In genomic region chrX:118495061-118495921, GRCh38 we compare ENCODE assay signal across 8 cellular contexts. TPM values are rescaled to one million over a fixed set of nuclear protein-coding genes. Genes with fewer than 3 reads are reported as not detected.
DNase-seq lines count a peak whose midpoint lies in the region; ATAC-seq and TF ChIP-seq lines count a peak whose summit lies in the region.

Gene DOCK11, plus strand, starts transcription at chrX:118495815. Its CDS starts 157 bp downstream, at chrX:118495972.

- H3K9ac ChIP-seq in duodenal mucosa (ENCODE audit: low read depth in 1 of 2, low read length in 2 of 2), result peak within 1 kb of the TSS; percentile 35 to 38

- no peaks in the 10 kb centered on the region for H3K9me3 Mint-ChIP-seq in activated CD4-positive, alpha-beta memory T cell treated with anti-CD3 and anti-CD28 coated beads for 36 hours

- no peaks in the 10 kb centered on the region for H3K27me3 Mint-ChIP-seq in activated CD4-positive, alpha-beta memory T cell treated with anti-CD3 and anti-CD28 coated beads for 36 hours

- peak within 1 kb of the TSS; percentile 32 for H3K27ac ChIP-seq in duodenal mucosa (ENCODE audit: low read depth, low read length)
- H3K27ac ChIP-seq in lower lobe of right lung, result peak within 1 kb of the TSS; percentile 85

- no peaks in the 10 kb centered on the region for H3K27me3 ChIP-seq in duodenal mucosa (ENCODE audit: control insufficient read depth in 1 of 2, insufficient read depth in 2 of 2, low read length in 2 of 2)
- H3K27me3 ChIP-seq in lower lobe of right lung (ENCODE audit: low read depth), result no peaks in the 10 kb centered on the region

- peaks cover 24% of the 10 kb centered on the region for H3K4me1 Mint-ChIP-seq in activated CD4-positive, alpha-beta memory T cell treated with anti-CD3 and anti-CD28 coated beads for 36 hours (ENCODE audit: low read depth)

- H3K4me1 ChIP-seq in duodenal mucosa (ENCODE audit: control insufficient read depth in 1 of 2, insufficient read depth in 2 of 2, low read length in 2 of 2), result no peaks in the 10 kb centered on the region
- H3K4me1 ChIP-seq in lower lobe of right lung, result no peaks in the 10 kb centered on the region

- TF ChIP-seq POLR2A in GM18951 (IDR thresholded peaks at IDR 0.05; ENCODE audit: extremely low read depth, insufficient read depth, insufficient read length), result peak; percentile 52

- POLR2A ChIA-PET in activated CD4-positive, alpha-beta memory T cell treated with anti-CD3 and anti-CD28 coated beads for 36 hours (lab: Charles Lee), result interaction anchor here (0.6 to 4.7 kb wide), 9 partner anchors 13 to 1358 kb away, joined by 3 to 36 read pairs (median 3); no protein-coding TSS in a partner anchor

- TF ChIP-seq CTCF in AG09319 (IDR thresholded peaks at IDR 0.05; ENCODE audit: low read depth, low read length) (no peak), lower lobe of right lung (IDR thresholded peaks at IDR 0.05) (no peak)

- H3K36me3 ChIP-seq in duodenal mucosa (ENCODE audit: control insufficient read depth in 1 of 2, insufficient read depth in 2 of 2, low read length in 2 of 2) (no peaks in the 10 kb centered on the region), lower lobe of right lung (no peaks in the 10 kb centered on the region)

- DNase-seq in AG09319 (ENCODE audit: extremely low read depth, low read depth), result peak; percentile 83
- DNase-seq in NCI-H748 (lab: John Stamatoyannopoulos, UW; ENCODE audit: unreplicated experiment), result peak; percentile 91
- peak; percentile 90 for DNase-seq in activated CD4-positive, alpha-beta memory T cell treated with anti-CD3 and anti-CD28 coated beads for 36 hours
- DNase-seq in lower lobe of right lung, result peak; percentile 89
- DNase-seq in stimulated activated CD4-positive, alpha-beta T cell treated with anti-CD3 and anti-CD28 coated beads, Interleukin-4, amount 100 ng/mL, for 48 hours (ENCODE audit: low read depth in 2 of 2), result peak; percentile 50 to 77

- H3K36me3 Mint-ChIP-seq in activated CD4-positive, alpha-beta memory T cell treated with anti-CD3 and anti-CD28 coated beads for 36 hours, result peaks cover 3% of the 10 kb centered on the region

- H3K4me3 ChIP-seq in duodenal mucosa (ENCODE audit: low read depth in 1 of 2, low read length in 2 of 2) (peak within 1 kb of the TSS; percentile 59 to 60), lower lobe of right lung (peak within 1 kb of the TSS; percentile 70)

- CTCF ChIA-PET in activated CD4-positive, alpha-beta memory T cell treated with anti-CD3 and anti-CD28 coated beads for 36 hours (lab: Charles Lee), result interaction anchor here (0.7 to 2.0 kb wide), 4 partner anchors 33 to 106 kb away, joined by 4 to 12 read pairs (median 6); no protein-coding TSS in a partner anchor

- no peaks in the 10 kb centered on the region for H3K9me3 ChIP-seq in duodenal mucosa (ENCODE audit: control insufficient read depth in 1 of 2, low read length in 2 of 2)
- no peaks in the 10 kb centered on the region for H3K9me3 ChIP-seq in lower lobe of right lung

- in situ Hi-C loops in GM18951 (cut with MboI; ENCODE audit: low sequenced_read_pairs, unreplicated experiment), result no loop called here

- ATAC-seq in HG03175 (IDR thresholded peaks at IDR 0.05; ENCODE audit: unreplicated experiment), result peak; percentile 73
- ATAC-seq in lower lobe of right lung, result peak; percentile 90 to 97

- H3K4me3 Mint-ChIP-seq in activated CD4-positive, alpha-beta memory T cell treated with anti-CD3 and anti-CD28 coated beads for 36 hours, result peak within 1 kb of the TSS; percentile 99

- intact Hi-C loops in activated CD4-positive, alpha-beta memory T cell treated with anti-CD3 and anti-CD28 coated beads for 36 hours (cut with micrococcal nuclease), result loop anchor here (1.0 to 10.0 kb wide), 3 partner anchors 74 to 148 kb away; partner anchors contain the start of gene WDR44
- intact Hi-C loops in lower lobe of right lung (cut with DNase I), result no loop called here

- H3K27ac Mint-ChIP-seq in activated CD4-positive, alpha-beta memory T cell treated with anti-CD3 and anti-CD28 coated beads for 36 hours, result peak within 1 kb of the TSS; percentile 97

RNA-seq across cellular contexts. Expression of gene DOCK11, which starts in this region (rescaled TPM):
- 10 to 100 TPM; 47.5 to 50.4 TPM for total RNA-seq in activated CD4-positive, alpha-beta memory T cell treated with anti-CD3 and anti-CD28 coated beads for 36 hours
- 76.2 TPM for total RNA-seq in lower lobe of right lung

Comparison
In these comparisons a context has a peak if more than half of its experiments do, and no peak if none do; other contexts are left out.
1. Peak in every context shown above with its lines: DNase-seq, ATAC-seq, H3K4me3 ChIP-seq and H3K27ac ChIP-seq.